Comparison of ENCODE assay signal across 13 cellular contexts in genomic region chr19:48248081-48248833, GRCh38. TPM values are rescaled to one million over a fixed set of nuclear protein-coding genes. Genes with fewer than 3 reads are reported as not detected.
DNase-seq lines count a peak whose midpoint lies in the region; ATAC-seq, FAIRE-seq and TF ChIP-seq lines count a peak whose summit lies in the region.
"Had no signal": no experiment of that assay in that cellular context is flagged by ENCODE, and none has a peak within 500 bp of the region (broad histone marks: within the 10 kb centered on the region; RNA-seq: fewer than 3 reads in every experiment).

No MANE protein-coding gene starts in this region.

- TF ChIP-seq POLR2A in spleen (IDR thresholded peaks at IDR 0.05): no peak

- peak overlapping the region; percentile 92 for H3K4me3 Mint-ChIP-seq in central memory CD8-positive, alpha-beta T cell
- H3K4me3 Mint-ChIP-seq: neural progenitor cell had no signal

- H3K27me3 Mint-ChIP-seq in central memory CD8-positive, alpha-beta T cell: no peaks in the 10 kb centered on the region

- WGBS in spleen, 5 donors: 65 to 83% (median 69%) methylated on average over 7 of the region's 7 CpGs

- H3K4me3 ChIP-seq in spleen: peak overlapping the region; percentile 44 to 72 (median 56)
- H3K4me3 ChIP-seq: neural progenitor cell had no signal

- intact Hi-C loops in spleen (cut with DNase I; ENCODE audit: low total_unique reads): no loop called here

- FAIRE-seq in GM19239 (lab: Jason Lieb, UNC): peak; percentile 74

- H3K36me3 ChIP-seq in spleen: peaks cover 0 to 43% (median 13%) of the 10 kb centered on the region in 6 donors

- no peaks in the 10 kb centered on the region for H3K9me3 Mint-ChIP-seq in central memory CD8-positive, alpha-beta T cell
- H3K9me3 Mint-ChIP-seq: neural progenitor cell had no signal

- H3K4me1 ChIP-seq in spleen: peaks cover 47 to 94% (median 80%) of the 10 kb centered on the region in 6 donors
- H3K4me1 ChIP-seq: neural progenitor cell had no signal

- H3K9me3 ChIP-seq in spleen: no peaks in the 10 kb centered on the region

- TF ChIP-seq CTCF in spleen (IDR thresholded peaks at IDR 0.05 in 8 of 11, conservative IDR thresholded peaks at IDR 0.05 in 3 of 11): no peak

- H3K27ac Mint-ChIP-seq in central memory CD8-positive, alpha-beta T cell (ENCODE audit: low read depth): peak overlapping the region; percentile 95
- H3K27ac Mint-ChIP-seq: neural progenitor cell had no signal

- DNase-seq in activated CD4-positive, alpha-beta T cell treated with anti-CD3 and anti-CD28 coated beads for 48 hours: peak; percentile 41
- DNase-seq in activated CD4-positive, alpha-beta T cell treated with anti-CD3 and anti-CD28 coated beads for 1 hour: no peak
- DNase-seq in GM19239 (ENCODE audit: insufficient read length, low spot score) (no peak), spleen (no peak), NCI-H2029 treated with DMSO at 0.1 percent for 48 hours (lab: John Stamatoyannopoulos, UW) (no peak), NCI-H2171 (lab: John Stamatoyannopoulos, UW) (no peak)
- DNase-seq in central memory CD8-positive, alpha-beta T cell (ENCODE audit: low spot score in 2 of 2): no peak
- DNase-seq: central memory CD4-positive, alpha-beta T cell; DND-41; kidney; NCI-H187 treated with DMSO at 0.1 percent for 48 hours had no signal

- H3K4me1 Mint-ChIP-seq in central memory CD8-positive, alpha-beta T cell: peaks cover 60% of the 10 kb centered on the region

- no peak for ATAC-seq in central memory CD8-positive, alpha-beta T cell (replicated peaks; ENCODE audit: extremely low read depth, poor library complexity, severe bottlenecking)
- no peak for ATAC-seq in HG03439 (IDR thresholded peaks at IDR 0.05; ENCODE audit: unreplicated experiment)

- H3K27me3 ChIP-seq in spleen (replicated peaks in 1 of 7): no peaks in the 10 kb centered on the region
- H3K27me3 ChIP-seq: neural progenitor cell had no signal

- H3K36me3 Mint-ChIP-seq in central memory CD8-positive, alpha-beta T cell (ENCODE audit: insufficient read depth): peaks cover 17% of the 10 kb centered on the region

- peak overlapping the region; percentile 86 to 97 (median 95) for H3K27ac ChIP-seq in spleen
- H3K27ac ChIP-seq: neural progenitor cell had no signal

RNA-seq across cellular contexts. Expression of gene CARD8, which starts 7.5 kb away (rescaled TPM):
- 100 to 1,000 TPM; 147 to 238 (median 178) TPM for total RNA-seq in spleen
- polyA plus RNA-seq in spleen: 10 to 100 TPM; 61.8 to 83.8 (median 71.2) TPM

RNA-seq across cellular contexts. Expression of gene ZNF114, which starts 21.6 kb away (rescaled TPM):
- total RNA-seq in spleen: 1 to 10 TPM in 5 of 7 donors, under 1 TPM in 2; 0.54 to 2.3 (median 1.1) TPM
- polyA plus RNA-seq in spleen: under 1 TPM; 0.28 to 0.90 (median 0.36) TPM
